1 cellular context compared by ENCODE assay signal in genomic region chr16:2485811-2486507, GRCh38.
A peak's percentile ranks its signal among the peaks of the same experiment; 100 is the strongest.
TF ChIP-seq lines count a peak whose summit lies in the region.

No MANE protein-coding gene starts in this region.

TF ChIP-seq in K562, 482 proteins besides CTCF, POLR2A, EP300 and RAD21:
- TF ChIP-seq ZNF124 (CRISPR knock-in tag; IDR thresholded peaks at IDR 0.05): no peak
- no peak for TF ChIP-seq ZNF57 (CRISPR knock-in tag; IDR thresholded peaks at IDR 0.05)
- TF ChIP-seq ZBTB33 (CRISPR knock-in tag; IDR thresholded peaks at IDR 0.05): peak; percentile 20; the same call in 1 of the 2 replicates
TF ChIP-seq in K562: peak in this region for 1.
